In genomic region chr10:101014230-101014884, GRCh38 we compare ENCODE assay signal across 8 cellular contexts. TPM values are rescaled to one million over a fixed set of nuclear protein-coding genes. Genes with fewer than 3 reads are reported as not detected.
A peak's percentile ranks its signal among the peaks of the same experiment; 100 is the strongest.
DNase-seq lines count a peak whose midpoint lies in the region; ATAC-seq and TF ChIP-seq lines count a peak whose summit lies in the region.

No MANE protein-coding gene starts in this region.

- H3K9me3 Mint-ChIP-seq in stimulated activated memory B cell treated with anti-CD40 and anti-IgM and Interleukin-4, amounts not matched to agents 10 μg/mL and 1 μg/mL and 100 μg/mL, for 72 hours = no peaks in the 10 kb centered on the region

- H3K27ac ChIP-seq in ascending aorta (no peak overlapping the region), spleen (no peak overlapping the region)

- H3K36me3 ChIP-seq in ascending aorta (no peaks in the 10 kb centered on the region), spleen (no peaks in the 10 kb centered on the region)

- H3K27ac Mint-ChIP-seq in T-helper 17 cell = peak overlapping the region; percentile 32
- H3K27ac Mint-ChIP-seq in stimulated activated memory B cell treated with anti-CD40 and anti-IgM and Interleukin-4, amounts not matched to agents 10 μg/mL and 1 μg/mL and 100 μg/mL, for 72 hours = no peak overlapping the region

- no peak for TF ChIP-seq POLR2A in spleen (IDR thresholded peaks at IDR 0.05)

- TF ChIP-seq CTCF in ascending aorta (IDR thresholded peaks at IDR 0.05) (peak; percentile 88 to 94 (median 92)), spleen (IDR thresholded peaks at IDR 0.05 in 8 of 11, conservative IDR thresholded peaks at IDR 0.05 in 3 of 11) (peak; percentile 84 to 97 (median 92))

- in situ Hi-C loops in KBM-7 (cut with MboI; ENCODE audit: low pct_unique_long_range_greater_than_20kb, low sequenced_read_pairs) = no loop called here

- H3K27me3 Mint-ChIP-seq in T-helper 17 cell = peaks cover 42% of the 10 kb centered on the region
- peaks cover 52% of the 10 kb centered on the region for H3K27me3 Mint-ChIP-seq in stimulated activated memory B cell treated with anti-CD40 and anti-IgM and Interleukin-4, amounts not matched to agents 10 μg/mL and 1 μg/mL and 100 μg/mL, for 72 hours

- intact Hi-C loops in ascending aorta (cut with DNase I) (no loop called here), spleen (cut with DNase I; ENCODE audit: low total_unique reads) (no loop called here)

- WGBS in spleen, 5 donors = 19 to 26% (median 22%) methylated on average over 11 of the region's 11 CpGs

- H3K4me1 Mint-ChIP-seq in T-helper 17 cell = peaks cover 15% of the 10 kb centered on the region
- H3K4me1 Mint-ChIP-seq in stimulated activated memory B cell treated with anti-CD40 and anti-IgM and Interleukin-4, amounts not matched to agents 10 μg/mL and 1 μg/mL and 100 μg/mL, for 72 hours = peaks cover 42% of the 10 kb centered on the region

- H3K27me3 ChIP-seq in ascending aorta (no peaks in the 10 kb centered on the region), spleen (replicated peaks in 1 of 7) (peaks cover 0 to 38% (median 6%) of the 10 kb centered on the region in 7 donors)

- H3K4me3 ChIP-seq in ascending aorta (no peak overlapping the region), spleen (no peak overlapping the region)

- H3K4me1 ChIP-seq in ascending aorta = peaks cover 9 to 16% of the 10 kb centered on the region in 2 donors
- H3K4me1 ChIP-seq in spleen = peaks cover 18 to 48% (median 36%) of the 10 kb centered on the region in 6 donors

- H3K4me3 Mint-ChIP-seq in T-helper 17 cell = no peak overlapping the region
- no peak overlapping the region for H3K4me3 Mint-ChIP-seq in stimulated activated memory B cell treated with anti-CD40 and anti-IgM and Interleukin-4, amounts not matched to agents 10 μg/mL and 1 μg/mL and 100 μg/mL, for 72 hours

- DNase-seq in ELF-1 (ENCODE audit: low read depth, low spot score) = peak; percentile 89
- peak; percentile 86 for DNase-seq in KBM-7
- DNase-seq in T-helper 17 cell = peak; percentile 58 to 73 (median 61)
- DNase-seq in ascending aorta (ENCODE audit: low spot score in 2 of 2) = peak in 1 of 2 donors; percentile 91
- peak; percentile 58 to 73 for DNase-seq in hippocampal formation (lab: John Stamatoyannopoulos, UW)
- peak; percentile 93 for DNase-seq in spleen

- H3K9me3 ChIP-seq in T-helper 17 cell (ENCODE audit: control insufficient read depth, low read length, poor library complexity, severe bottlenecking) (no peaks in the 10 kb centered on the region), ascending aorta (no peaks in the 10 kb centered on the region), spleen (no peaks in the 10 kb centered on the region)

- peaks cover 5% of the 10 kb centered on the region for H3K36me3 Mint-ChIP-seq in T-helper 17 cell (ENCODE audit: low read depth)
- H3K36me3 Mint-ChIP-seq in stimulated activated memory B cell treated with anti-CD40 and anti-IgM and Interleukin-4, amounts not matched to agents 10 μg/mL and 1 μg/mL and 100 μg/mL, for 72 hours = no peaks in the 10 kb centered on the region

- ATAC-seq in T-helper 17 cell (peak; percentile 57), GM18858 (IDR thresholded peaks at IDR 0.05; ENCODE audit: unreplicated experiment) (no peak)
- no peak for ATAC-seq in stimulated activated memory B cell treated with anti-CD40 and anti-IgM and Interleukin-4, amounts not matched to agents 10 μg/mL and 1 μg/mL and 100 μg/mL, for 72 hours

RNA-seq across cellular contexts. Expression of gene LZTS2, which starts 14.7 kb away (rescaled TPM):
- total RNA-seq in T-helper 17 cell (10 to 100 TPM; 16.0 to 23.4 TPM), ascending aorta (169 TPM), spleen (10 to 100 TPM; 40.9 to 76.6 (median 56.9) TPM)
- 10 to 100 TPM; 21.8 to 55.3 (median 25.9) TPM for polyA plus RNA-seq in spleen

RNA-seq across cellular contexts. Expression of gene PDZD7, which starts 16.6 kb away (rescaled TPM):
- 1 to 10 TPM in 1 of 2 donors, under 1 TPM in 1; 0.65 to 1.1 TPM for total RNA-seq in T-helper 17 cell
- 0.53 TPM for total RNA-seq in ascending aorta
- total RNA-seq in spleen = 1 to 10 TPM in 5 of 7 donors, under 1 TPM in 2; 0.42 to 2.3 (median 1.6) TPM
- under 1 TPM; 0.17 to 0.77 (median 0.30) TPM for polyA plus RNA-seq in spleen

RNA-seq across cellular contexts. Expression of gene SFXN3, which starts 16.7 kb away (rescaled TPM):
- total RNA-seq in T-helper 17 cell (10 to 100 TPM; 40.8 to 51.5 TPM), ascending aorta (72.4 TPM), spleen (10 to 100 TPM; 35.6 to 70.0 (median 44.3) TPM)
- 10 to 100 TPM in 2 of 3 donors, 1 to 10 TPM in 1; 7.9 to 16.6 (median 10.8) TPM for polyA plus RNA-seq in spleen

RNA-seq across cellular contexts. Expression of gene TWNK, which starts 27.0 kb away (rescaled TPM):
- total RNA-seq in T-helper 17 cell (1 to 10 TPM; 3.8 to 5.7 TPM), ascending aorta (11.5 TPM), spleen (1 to 10 TPM; 5.6 to 9.4 (median 8.5) TPM)
- polyA plus RNA-seq in spleen = 1 to 10 TPM; 7.4 to 9.9 (median 7.9) TPM

RNA-seq across cellular contexts. Expression of gene MRPL43, which starts 27.1 kb away (rescaled TPM):
- total RNA-seq in T-helper 17 cell = 10 to 100 TPM; 30.8 to 39.0 TPM
- 54.5 TPM for total RNA-seq in ascending aorta
- 10 to 100 TPM; 38.3 to 55.9 (median 48.4) TPM for total RNA-seq in spleen
- 10 to 100 TPM; 70.4 to 92.4 (median 79.1) TPM for polyA plus RNA-seq in spleen
